Comparison of ENCODE assay signal across 5 cellular contexts in the genomic region with DNA sequence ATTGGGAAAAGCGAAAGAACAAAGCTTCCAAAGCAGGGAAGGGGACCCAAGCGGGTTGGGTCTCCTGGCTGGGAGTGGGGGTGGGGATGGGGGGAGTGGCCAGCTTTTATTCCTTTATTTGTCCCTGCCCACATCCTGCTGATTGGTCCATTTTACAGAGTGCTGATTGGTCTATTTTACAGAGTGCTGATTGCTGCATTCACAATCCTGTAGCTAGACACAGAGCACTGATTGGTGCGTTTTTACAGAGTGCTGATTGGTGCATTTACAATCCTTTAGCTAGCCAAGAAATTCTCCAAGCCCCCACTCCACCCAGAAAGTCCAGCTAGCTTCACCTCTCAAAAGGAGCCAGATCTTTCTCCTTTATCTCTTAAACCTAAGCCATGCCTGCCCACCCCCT. TPM values are rescaled to one million over a fixed set of nuclear protein-coding genes. Genes with fewer than 3 reads are reported as not detected.
"Had no signal": no experiment of that assay in that cellular context is flagged by ENCODE, and none has a peak within 500 bp of the region (broad histone marks: within the 10 kb centered on the region; RNA-seq: fewer than 3 reads in every experiment).

No MANE protein-coding gene starts in this region.

RNA-seq across cellular contexts. Expression of gene FZD2, which starts 19.4 kb away (rescaled TPM):
- total RNA-seq: activated CD4-positive, alpha-beta memory T cell treated with anti-CD3 and anti-CD28 coated beads for 36 hours; activated CD4-positive, alpha-beta T cell treated with anti-CD3 and anti-CD28 coated beads, Interleukin-2, amount 10 ng/mL, durations not matched to agents 24 days and 14 days; activated naive CD4-positive, alpha-beta T cell treated with anti-CD3 and anti-CD28 coated beads for 36 hours; activated naive CD8-positive, alpha-beta T cell treated with anti-CD3 and anti-CD28 coated beads for 36 hours; activated T-helper 1 cell treated with anti-CD3 and anti-CD28 coated beads, Interleukin-12 subunit alpha, Interleukin-12 subunit beta, Interleukin-2, Interleukin-4 antibody, amounts not matched to agents 30 ng/mL and 10 ng/mL and 1 ng/mL, durations not matched to agents 14 hours and 24 hours and 36 hours had no signal
